In the genomic region with DNA sequence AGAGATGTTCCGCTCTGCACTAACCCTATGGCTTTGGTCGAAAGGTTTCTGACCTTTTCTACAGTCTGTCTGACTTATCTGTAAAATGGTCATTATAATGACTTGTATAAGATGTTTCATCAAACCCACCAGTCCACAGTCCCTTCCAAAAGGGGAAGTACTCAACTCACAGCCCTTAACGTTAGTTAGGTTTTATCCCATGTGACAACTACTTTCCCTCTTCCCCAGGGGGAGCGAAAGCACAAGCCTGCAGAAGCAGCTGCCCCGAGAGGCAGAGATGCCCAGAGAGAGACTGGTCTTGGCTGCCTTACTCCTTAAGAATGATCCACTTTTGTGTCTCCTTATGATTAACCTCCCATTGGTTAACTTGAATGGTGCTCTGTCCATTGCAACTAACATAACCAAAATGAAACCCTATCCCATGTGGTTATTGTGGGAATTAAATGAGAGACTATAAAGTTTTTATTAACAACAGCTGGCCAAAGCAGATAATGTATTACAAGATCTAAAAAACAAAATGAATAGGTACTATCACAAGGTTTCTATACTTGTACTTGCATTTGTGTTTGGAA, we compare ENCODE assay signal across 11 cellular contexts. TPM values are rescaled to one million over a fixed set of nuclear protein-coding genes. Genes with fewer than 3 reads are reported as not detected.
DNase-seq lines count a peak whose midpoint lies in the region; ATAC-seq and TF ChIP-seq lines count a peak whose summit lies in the region.
"Had no signal": no experiment of that assay in that cellular context is flagged by ENCODE, and none has a peak within 500 bp of the region (broad histone marks: within the 10 kb centered on the region; RNA-seq: fewer than 3 reads in every experiment).

No MANE protein-coding gene starts in this region.

- peaks cover 0 to 2% of the 10 kb centered on the region in 2 donors for H3K9me3 Mint-ChIP-seq in activated T-cell treated with anti-CD3 and anti-CD28 coated beads, Interleukin-2, amount 50 U/mL, for 72 hours
- H3K9me3 Mint-ChIP-seq in brain = no peaks in the 10 kb centered on the region
- no peaks in the 10 kb centered on the region for H3K9me3 Mint-ChIP-seq in stimulated activated memory B cell treated with anti-CD40 and anti-IgM and Interleukin-4, amounts not matched to agents 10 μg/mL and 1 μg/mL and 100 μg/mL, for 72 hours
- H3K9me3 Mint-ChIP-seq: HFFc6 had no signal

- no peak for DNase-seq in activated T-cell treated with anti-CD3 and anti-CD28 coated beads, Interleukin-2, amount 50 U/mL, for 72 hours
- DNase-seq in activated T-cell treated with anti-CD3 and anti-CD28 coated beads, Interleukin-2, amount 50 U/mL, for 1 hour = no peak
- DNase-seq in NAMALWA (ENCODE audit: low spot score) (peak; percentile 49), activated gamma-delta T cell treated with Interleukin-2 at 50 U/mL for 16 hours (no peak), NCI-H2196 treated with DMSO at 0.1 percent for 48 hours (lab: John Stamatoyannopoulos, UW; ENCODE audit: unreplicated experiment) (no peak)
- DNase-seq: activated CD4-positive, alpha-beta T cell treated with anti-CD3 and anti-CD28 coated beads for 36 hours; HFFc6; NCI-H1694 treated with DMSO at 0.1 percent for 48 hours had no signal

- TF ChIP-seq CTCF in brain (conservative IDR thresholded peaks at IDR 0.05) = no peak

- peaks cover 10 to 25% of the 10 kb centered on the region in 2 donors for H3K36me3 Mint-ChIP-seq in activated T-cell treated with anti-CD3 and anti-CD28 coated beads, Interleukin-2, amount 50 U/mL, for 72 hours (ENCODE audit: insufficient read depth in 2 of 2)
- peaks cover 16% of the 10 kb centered on the region for H3K36me3 Mint-ChIP-seq in brain
- peaks cover 36% of the 10 kb centered on the region for H3K36me3 Mint-ChIP-seq in stimulated activated memory B cell treated with anti-CD40 and anti-IgM and Interleukin-4, amounts not matched to agents 10 μg/mL and 1 μg/mL and 100 μg/mL, for 72 hours

- H3K4me3 Mint-ChIP-seq in activated T-cell treated with anti-CD3 and anti-CD28 coated beads, Interleukin-2, amount 50 U/mL, for 72 hours = peak overlapping the region; percentile 34 to 51
- H3K4me3 Mint-ChIP-seq in brain = peak overlapping the region in 3 of 5 experiments; percentile 26 to 46 (median 26)
- no peak overlapping the region for H3K4me3 Mint-ChIP-seq in stimulated activated memory B cell treated with anti-CD40 and anti-IgM and Interleukin-4, amounts not matched to agents 10 μg/mL and 1 μg/mL and 100 μg/mL, for 72 hours
- H3K4me3 Mint-ChIP-seq: activated CD4-positive, alpha-beta T cell treated with anti-CD3 and anti-CD28 coated beads for 36 hours; HFFc6 had no signal

- peak overlapping the region; percentile 54 for H3K27ac Mint-ChIP-seq in activated T-cell treated with anti-CD3 and anti-CD28 coated beads, Interleukin-2, amount 50 U/mL, for 72 hours
- no peak overlapping the region for H3K27ac Mint-ChIP-seq in brain
- H3K27ac Mint-ChIP-seq in stimulated activated memory B cell treated with anti-CD40 and anti-IgM and Interleukin-4, amounts not matched to agents 10 μg/mL and 1 μg/mL and 100 μg/mL, for 72 hours = no peak overlapping the region
- H3K27ac Mint-ChIP-seq: activated CD4-positive, alpha-beta T cell treated with anti-CD3 and anti-CD28 coated beads for 36 hours; HFFc6 had no signal

- H3K27me3 Mint-ChIP-seq in activated T-cell treated with anti-CD3 and anti-CD28 coated beads, Interleukin-2, amount 50 U/mL, for 72 hours (ENCODE audit: low read depth) = no peaks in the 10 kb centered on the region
- peaks cover 5% of the 10 kb centered on the region for H3K27me3 Mint-ChIP-seq in brain
- no peaks in the 10 kb centered on the region for H3K27me3 Mint-ChIP-seq in stimulated activated memory B cell treated with anti-CD40 and anti-IgM and Interleukin-4, amounts not matched to agents 10 μg/mL and 1 μg/mL and 100 μg/mL, for 72 hours
- H3K27me3 Mint-ChIP-seq: activated CD4-positive, alpha-beta T cell treated with anti-CD3 and anti-CD28 coated beads for 36 hours had no signal

- H3K4me1 Mint-ChIP-seq in activated T-cell treated with anti-CD3 and anti-CD28 coated beads, Interleukin-2, amount 50 U/mL, for 72 hours (ENCODE audit: low read depth) = peaks cover 50% of the 10 kb centered on the region
- H3K4me1 Mint-ChIP-seq in brain = peaks cover 44% of the 10 kb centered on the region
- H3K4me1 Mint-ChIP-seq in stimulated activated memory B cell treated with anti-CD40 and anti-IgM and Interleukin-4, amounts not matched to agents 10 μg/mL and 1 μg/mL and 100 μg/mL, for 72 hours = peaks cover 36% of the 10 kb centered on the region

- no peak for ATAC-seq in activated T-cell treated with anti-CD3 and anti-CD28 coated beads, Interleukin-2, amount 50 U/mL, for 72 hours (replicated peaks in 1 of 2)
- peak; percentile 50 for ATAC-seq in stimulated activated memory B cell treated with anti-CD40 and anti-IgM and Interleukin-4, amounts not matched to agents 10 μg/mL and 1 μg/mL and 100 μg/mL, for 72 hours
- ATAC-seq in HG02970 (IDR thresholded peaks at IDR 0.05; ENCODE audit: low FRiP score, unreplicated experiment) = no peak
- ATAC-seq: activated CD4-positive, alpha-beta T cell treated with anti-CD3 and anti-CD28 coated beads for 36 hours had no signal

RNA-seq across cellular contexts. Expression of a gene that starts 6.4 kb away (rescaled TPM):
- 10 to 100 TPM; 10.2 to 10.8 TPM for total RNA-seq in activated T-cell treated with anti-CD3 and anti-CD28 coated beads, Interleukin-2, amount 50 U/mL, for 72 hours
- 4.8 TPM for polyA plus RNA-seq in brain (ENCODE audit: insufficient read depth, low read depth, low replicate concordance)

RNA-seq across cellular contexts. Expression of a gene that starts 6.5 kb away (rescaled TPM):
- 1 to 10 TPM; 2.7 to 3.1 TPM for total RNA-seq in activated T-cell treated with anti-CD3 and anti-CD28 coated beads, Interleukin-2, amount 50 U/mL, for 72 hours
- polyA plus RNA-seq in brain (ENCODE audit: insufficient read depth, low read depth, low replicate concordance) = 7.6 TPM
